ENCODE assay signal across 16 cellular contexts in genomic region chr4:43816107-43816506, GRCh38.
"Had no signal": no experiment of that assay in that cellular context is flagged by ENCODE, and none has a peak within 500 bp of the region (broad histone marks: within the 10 kb centered on the region; RNA-seq: fewer than 3 reads in every experiment).

No MANE protein-coding gene starts in this region.

- H3K27ac ChIP-seq: breast epithelium, esophagus muscularis mucosa, neutrophil, parathyroid adenoma, thyroid gland had no signal

- H3K9ac ChIP-seq: parathyroid adenoma had no signal

- H3K9me3 ChIP-seq: neutrophil, thyroid gland had no signal

- H3K4me1 ChIP-seq: breast epithelium, esophagus muscularis mucosa, parathyroid adenoma, thyroid gland had no signal

- H3K36me3 Mint-ChIP-seq: activated CD8-positive, alpha-beta memory T cell treated with anti-CD3 and anti-CD28 coated beads, Interleukin-2, amount 10 ng/mL, durations not matched to agents 7 days and 5 days; activated naive CD8-positive, alpha-beta T cell treated with anti-CD3 and anti-CD28 coated beads for 36 hours; stimulated activated naive B cell treated with anti-CD40 and anti-IgM and Interleukin-4, amounts not matched to agents 10 μg/mL and 1 μg/mL and 100 μg/mL, for 72 hours had no signal

- H3K36me3 ChIP-seq: breast epithelium, esophagus muscularis mucosa, neutrophil, thyroid gland had no signal

- H3K4me3 Mint-ChIP-seq: activated B cell treated with CpG ODN at 0.5 μM for 24 hours; activated CD4-positive, alpha-beta memory T cell treated with anti-CD3 and anti-CD28 coated beads, Interleukin-2, amount 10 ng/mL, durations not matched to agents 7 days and 5 days; activated CD8-positive, alpha-beta memory T cell treated with anti-CD3 and anti-CD28 coated beads, Interleukin-2, amount 10 ng/mL, durations not matched to agents 7 days and 5 days; activated naive CD8-positive, alpha-beta T cell treated with anti-CD3 and anti-CD28 coated beads for 36 hours; natural killer cell; stimulated activated naive B cell treated with anti-CD40 and anti-IgM and Interleukin-4, amounts not matched to agents 10 μg/mL and 1 μg/mL and 100 μg/mL, for 72 hours had no signal

- H3K4me3 ChIP-seq: breast epithelium, esophagus muscularis mucosa, thyroid gland had no signal

- H3K27me3 ChIP-seq: breast epithelium, esophagus muscularis mucosa, neutrophil, thyroid gland had no signal

- H3K79me2 ChIP-seq: parathyroid adenoma had no signal

- H3K27ac Mint-ChIP-seq: activated B cell treated with CpG ODN at 0.5 μM for 24 hours; activated CD4-positive, alpha-beta memory T cell treated with anti-CD3 and anti-CD28 coated beads, Interleukin-2, amount 10 ng/mL, durations not matched to agents 7 days and 5 days; activated CD8-positive, alpha-beta memory T cell treated with anti-CD3 and anti-CD28 coated beads, Interleukin-2, amount 10 ng/mL, durations not matched to agents 7 days and 5 days; activated naive CD8-positive, alpha-beta T cell treated with anti-CD3 and anti-CD28 coated beads for 36 hours; natural killer cell; stimulated activated naive B cell treated with anti-CD40 and anti-IgM and Interleukin-4, amounts not matched to agents 10 μg/mL and 1 μg/mL and 100 μg/mL, for 72 hours had no signal

- DNase-seq: activated B cell treated with CpG ODN at 0.5 μM for 24 hours; activated CD4-positive, alpha-beta memory T cell treated with anti-CD3 and anti-CD28 coated beads, Interleukin-2, amount 10 ng/mL, durations not matched to agents 7 days and 5 days; activated CD4-positive, alpha-beta T cell treated with anti-CD3 and anti-CD28 coated beads for 4 hours; activated CD8-positive, alpha-beta memory T cell treated with anti-CD3 and anti-CD28 coated beads, Interleukin-2, amount 10 ng/mL, durations not matched to agents 7 days and 5 days; activated naive CD4-positive, alpha-beta T cell; activated naive CD8-positive, alpha-beta T cell treated with anti-CD3 and anti-CD28 coated beads for 36 hours; cortex of kidney; effector CD8-positive, alpha-beta T cell; natural killer cell; stimulated activated naive B cell treated with anti-CD40 and anti-IgM and Interleukin-4, amounts not matched to agents 10 μg/mL and 1 μg/mL and 100 μg/mL, for 72 hours; T-helper 9 cell; thyroid gland had no signal

- H2AFZ ChIP-seq: parathyroid adenoma had no signal

- H3K27me3 Mint-ChIP-seq: activated B cell treated with CpG ODN at 0.5 μM for 24 hours; activated CD4-positive, alpha-beta memory T cell treated with anti-CD3 and anti-CD28 coated beads, Interleukin-2, amount 10 ng/mL, durations not matched to agents 7 days and 5 days; activated CD8-positive, alpha-beta memory T cell treated with anti-CD3 and anti-CD28 coated beads, Interleukin-2, amount 10 ng/mL, durations not matched to agents 7 days and 5 days; activated naive CD8-positive, alpha-beta T cell treated with anti-CD3 and anti-CD28 coated beads for 36 hours; stimulated activated naive B cell treated with anti-CD40 and anti-IgM and Interleukin-4, amounts not matched to agents 10 μg/mL and 1 μg/mL and 100 μg/mL, for 72 hours had no signal

- ATAC-seq: activated CD8-positive, alpha-beta memory T cell treated with anti-CD3 and anti-CD28 coated beads, Interleukin-2, amount 10 ng/mL, durations not matched to agents 7 days and 5 days; natural killer cell; stimulated activated naive B cell treated with anti-CD40 and anti-IgM and Interleukin-4, amounts not matched to agents 10 μg/mL and 1 μg/mL and 100 μg/mL, for 72 hours had no signal

- H3K4me1 Mint-ChIP-seq: activated B cell treated with CpG ODN at 0.5 μM for 24 hours; activated CD4-positive, alpha-beta memory T cell treated with anti-CD3 and anti-CD28 coated beads, Interleukin-2, amount 10 ng/mL, durations not matched to agents 7 days and 5 days; activated CD8-positive, alpha-beta memory T cell treated with anti-CD3 and anti-CD28 coated beads, Interleukin-2, amount 10 ng/mL, durations not matched to agents 7 days and 5 days; activated naive CD8-positive, alpha-beta T cell treated with anti-CD3 and anti-CD28 coated beads for 36 hours; natural killer cell; stimulated activated naive B cell treated with anti-CD40 and anti-IgM and Interleukin-4, amounts not matched to agents 10 μg/mL and 1 μg/mL and 100 μg/mL, for 72 hours had no signal
